Comparison of ENCODE assay signal across 8 cellular contexts in the genomic region with DNA sequence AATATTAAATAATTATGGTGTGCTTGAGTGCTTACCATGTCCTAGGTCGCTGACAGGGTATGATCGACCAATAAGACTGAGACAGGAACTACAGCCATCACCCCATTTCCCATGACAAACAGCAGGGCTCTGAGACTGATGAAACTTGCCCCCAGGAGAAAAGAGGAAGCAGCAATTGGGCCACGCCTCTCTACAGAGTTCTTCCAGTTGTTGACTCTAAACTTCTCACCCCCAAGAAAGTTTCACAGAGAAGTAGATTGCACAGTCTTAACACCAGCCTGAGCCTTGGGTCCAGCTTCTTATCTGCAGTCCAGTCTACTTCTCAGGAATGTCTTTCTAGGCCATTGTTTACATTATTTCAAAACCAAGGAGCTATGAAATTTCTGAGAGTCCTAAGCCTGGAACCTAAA.
DNase-seq lines count a peak whose midpoint lies in the region; ATAC-seq, FAIRE-seq and TF ChIP-seq lines count a peak whose summit lies in the region.

No MANE protein-coding gene starts in this region.

- peaks cover 4% of the 10 kb centered on the region for H3K4me1 Mint-ChIP-seq in neural progenitor cell
- peaks cover 18% of the 10 kb centered on the region for H3K4me1 Mint-ChIP-seq in activated T-cell treated with anti-CD3 and anti-CD28 coated beads, Interleukin-2, amount 50 U/mL, for 24 hours (ENCODE audit: low read depth)

- no peak overlapping the region for H3K4me3 Mint-ChIP-seq in neural progenitor cell
- H3K4me3 Mint-ChIP-seq in activated T-cell treated with anti-CD3 and anti-CD28 coated beads, Interleukin-2, amount 50 U/mL, for 24 hours = no peak overlapping the region

- H3K27ac Mint-ChIP-seq in neural progenitor cell = no peak overlapping the region
- no peak overlapping the region for H3K27ac Mint-ChIP-seq in activated T-cell treated with anti-CD3 and anti-CD28 coated beads, Interleukin-2, amount 50 U/mL, for 24 hours

- H3K4me1 ChIP-seq in foreskin keratinocyte (peaks cover under 1% of the 10 kb centered on the region), neural progenitor cell (no peaks in the 10 kb centered on the region)

- H3K9me3 ChIP-seq in neural progenitor cell (ENCODE audit: low read depth) = peaks cover 3% of the 10 kb centered on the region

- H4K20me1 ChIP-seq in neural progenitor cell (ENCODE audit: low read depth) = no peaks in the 10 kb centered on the region

- H3K27ac ChIP-seq in foreskin keratinocyte = no peak overlapping the region
- H3K27ac ChIP-seq in neural progenitor cell = no peak overlapping the region

- intact Hi-C loops in sciatic nerve (cut with DNase I) = no loop called here

- peak; percentile 10 for DNase-seq in GM12892 (ENCODE audit: insufficient read length)
- peak; percentile 9 for DNase-seq in HCEC 1CT
- DNase-seq in MV-4-11 (lab: John Stamatoyannopoulos, UW) = peak; percentile 99
- peak; percentile 69 for DNase-seq in sciatic nerve (ENCODE audit: low spot score)
- no peak for DNase-seq in foreskin keratinocyte
- DNase-seq in neural progenitor cell (ENCODE audit: low spot score) = no peak
- no peak for DNase-seq in activated T-cell treated with anti-CD3 and anti-CD28 coated beads, Interleukin-2, amount 50 U/mL, for 24 hours

- H3K27me3 Mint-ChIP-seq in neural progenitor cell (ENCODE audit: insufficient read depth, low read depth) = no peaks in the 10 kb centered on the region
- no peaks in the 10 kb centered on the region for H3K27me3 Mint-ChIP-seq in activated T-cell treated with anti-CD3 and anti-CD28 coated beads, Interleukin-2, amount 50 U/mL, for 24 hours

- no peak for TF ChIP-seq CTCF in foreskin keratinocyte (conservative IDR thresholded peaks at IDR 0.05)
- TF ChIP-seq CTCF in neural progenitor cell (IDR thresholded peaks at IDR 0.05) = no peak

- no peak for TF ChIP-seq POLR2A in GM12892 (IDR thresholded peaks at IDR 0.05; ENCODE audit: low read depth, low read length)

- H2AFZ ChIP-seq in neural progenitor cell (replicated peaks) = no peak overlapping the region

- H3K79me2 ChIP-seq in neural progenitor cell (ENCODE audit: low read depth) = no peaks in the 10 kb centered on the region

- H3K4me2 ChIP-seq in neural progenitor cell = no peak overlapping the region

- H3F3A ChIP-seq in neural progenitor cell (ENCODE audit: low read depth) = no peaks in the 10 kb centered on the region

- H3K36me3 ChIP-seq in neural progenitor cell = no peaks in the 10 kb centered on the region

- no peaks in the 10 kb centered on the region for H3K27me3 ChIP-seq in foreskin keratinocyte
- H3K27me3 ChIP-seq in neural progenitor cell = no peaks in the 10 kb centered on the region

- ATAC-seq in esophagus mucosa = peak; percentile 73
- ATAC-seq in sciatic nerve = peak; percentile 83
- no peak for ATAC-seq in foreskin keratinocyte

- H3K9ac ChIP-seq in neural progenitor cell = no peak overlapping the region

- H3K4me3 ChIP-seq in neural progenitor cell = no peak overlapping the region

- FAIRE-seq in GM12892 (lab: Jason Lieb, UNC) = peak; percentile 90

- no peaks in the 10 kb centered on the region for H3K36me3 Mint-ChIP-seq in neural progenitor cell
- no peaks in the 10 kb centered on the region for H3K36me3 Mint-ChIP-seq in activated T-cell treated with anti-CD3 and anti-CD28 coated beads, Interleukin-2, amount 50 U/mL, for 24 hours (ENCODE audit: low read depth)

- peaks cover 15% of the 10 kb centered on the region for H3K9me3 Mint-ChIP-seq in neural progenitor cell
- H3K9me3 Mint-ChIP-seq in activated T-cell treated with anti-CD3 and anti-CD28 coated beads, Interleukin-2, amount 50 U/mL, for 24 hours = peaks cover 20% of the 10 kb centered on the region

Comparison
In these comparisons a context has a peak if more than half of its experiments do, and no peak if none do; other contexts are left out.
1. DNase-seq: peak in GM12892 (single experiment), HCEC 1CT (single experiment), MV-4-11 (single experiment) and sciatic nerve (single experiment); none in foreskin keratinocyte (0 of 2), neural progenitor cell (single experiment) and activated T-cell treated with anti-CD3 and anti-CD28 coated beads, Interleukin-2, amount 50 U/mL, for 24 hours (single experiment).